ENCODE assay signal across 22 cellular contexts in genomic region chr3:49015765-49016164, GRCh38. TPM values are rescaled to one million over a fixed set of nuclear protein-coding genes. Genes with fewer than 3 reads are reported as not detected.
DNase-seq lines count a peak whose midpoint lies in the region; ATAC-seq and TF ChIP-seq lines count a peak whose summit lies in the region.
"Had no signal": no experiment of that assay in that cellular context is flagged by ENCODE, and none has a peak within 500 bp of the region (broad histone marks: within the 10 kb centered on the region; RNA-seq: fewer than 3 reads in every experiment).

No MANE protein-coding gene starts in this region.

- H3K4me3 Mint-ChIP-seq in activated T-cell treated with anti-CD3 and anti-CD28 coated beads, Interleukin-2, amount 50 U/mL, for 24 hours = no peak overlapping the region
- peak overlapping the region; percentile 33 for H3K4me3 Mint-ChIP-seq in T-helper 17 cell
- H3K4me3 Mint-ChIP-seq in stimulated activated effector memory CD8-positive, alpha-beta T cell treated with anti-CD3 and anti-CD28 coated beads, Interleukin-12 subunit alpha, Interleukin-12 subunit beta, amount 100 ng/mL, for 72 hours = no peak overlapping the region
- H3K4me3 Mint-ChIP-seq: activated CD4-positive, alpha-beta T cell treated with anti-CD3 and anti-CD28 coated beads, Interleukin-2, amount 10 ng/mL, durations not matched to agents 7 days and 5 days; activated naive CD8-positive, alpha-beta T cell treated with anti-CD3 and anti-CD28 coated beads for 36 hours had no signal

- H3K9me3 ChIP-seq in T-helper 17 cell (ENCODE audit: control insufficient read depth, low read length, poor library complexity, severe bottlenecking) = no peaks in the 10 kb centered on the region
- H3K9me3 ChIP-seq: body of pancreas, lower lobe of right lung, prostate gland had no signal

- no peak for TF ChIP-seq CTCF in foreskin keratinocyte (conservative IDR thresholded peaks at IDR 0.05)

- H3K27me3 ChIP-seq in foreskin keratinocyte = no peaks in the 10 kb centered on the region
- H3K27me3 ChIP-seq: body of pancreas had no signal

- peaks cover 5% of the 10 kb centered on the region for H3K4me1 ChIP-seq in foreskin keratinocyte

- DNase-seq in activated T-cell treated with anti-CD3 and anti-CD28 coated beads, Interleukin-2, amount 50 U/mL, for 24 hours = no peak
- DNase-seq in activated T-cell treated with anti-CD3 and anti-CD28 coated beads, Interleukin-2, amount 50 U/mL, for 1 hour = no peak
- no peak for DNase-seq in T-helper 17 cell
- peak in 1 of 2 donors; percentile 61 for DNase-seq in foreskin keratinocyte
- no peak for DNase-seq in stimulated activated effector memory CD8-positive, alpha-beta T cell treated with anti-CD3 and anti-CD28 coated beads, Interleukin-12 subunit alpha, Interleukin-12 subunit beta, amount 100 ng/mL, for 72 hours (ENCODE audit: low spot score in 2 of 2)
- DNase-seq in NCI-H2227 treated with DMSO at 0.1 percent for 48 hours (lab: John Stamatoyannopoulos, UW) = no peak
- no peak for DNase-seq in activated CD8-positive, alpha-beta memory T cell treated with anti-CD3 and anti-CD28 coated beads, Interleukin-2, amount 50 U/mL, for 48 hours
- DNase-seq: activated CD4-positive, alpha-beta T cell treated with anti-CD3 and anti-CD28 coated beads, Interleukin-2, amount 10 ng/mL, durations not matched to agents 7 days and 5 days; activated naive CD8-positive, alpha-beta T cell treated with anti-CD3 and anti-CD28 coated beads for 36 hours; body of pancreas; DND-41; hippocampal formation; islet precursor cell; lower lobe of right lung; NCI-H2029 treated with DMSO at 0.1 percent for 48 hours; NCI-H510A treated with DMSO at 0.1 percent for 48 hours; stimulated activated CD4-positive, alpha-beta T cell treated with anti-CD3 and anti-CD28 coated beads, Interleukin-4, amount 100 ng/mL, for 24 hours had no signal

- H3K27ac Mint-ChIP-seq in activated T-cell treated with anti-CD3 and anti-CD28 coated beads, Interleukin-2, amount 50 U/mL, for 24 hours = peak overlapping the region; percentile 46
- no peak overlapping the region for H3K27ac Mint-ChIP-seq in T-helper 17 cell
- H3K27ac Mint-ChIP-seq in stimulated activated effector memory CD8-positive, alpha-beta T cell treated with anti-CD3 and anti-CD28 coated beads, Interleukin-12 subunit alpha, Interleukin-12 subunit beta, amount 100 ng/mL, for 72 hours = peak overlapping the region; percentile 52
- H3K27ac Mint-ChIP-seq: activated CD4-positive, alpha-beta T cell treated with anti-CD3 and anti-CD28 coated beads, Interleukin-2, amount 10 ng/mL, durations not matched to agents 7 days and 5 days; activated naive CD8-positive, alpha-beta T cell treated with anti-CD3 and anti-CD28 coated beads for 36 hours had no signal

- H3K36me3 Mint-ChIP-seq in activated T-cell treated with anti-CD3 and anti-CD28 coated beads, Interleukin-2, amount 50 U/mL, for 24 hours (ENCODE audit: low read depth) = peaks cover 81% of the 10 kb centered on the region
- peaks cover 2% of the 10 kb centered on the region for H3K36me3 Mint-ChIP-seq in T-helper 17 cell (ENCODE audit: low read depth)
- peaks cover 55% of the 10 kb centered on the region for H3K36me3 Mint-ChIP-seq in stimulated activated effector memory CD8-positive, alpha-beta T cell treated with anti-CD3 and anti-CD28 coated beads, Interleukin-12 subunit alpha, Interleukin-12 subunit beta, amount 100 ng/mL, for 72 hours

- ATAC-seq in T-helper 17 cell = no peak
- peak; percentile 18 for ATAC-seq in foreskin keratinocyte
- ATAC-seq in stimulated activated effector memory CD8-positive, alpha-beta T cell treated with anti-CD3 and anti-CD28 coated beads, Interleukin-12 subunit alpha, Interleukin-12 subunit beta, amount 100 ng/mL, for 72 hours = no peak
- ATAC-seq in HG02938 (IDR thresholded peaks at IDR 0.05; ENCODE audit: unreplicated experiment) = no peak
- ATAC-seq: body of pancreas, K562, lower lobe of right lung had no signal

- no peak overlapping the region for H3K27ac ChIP-seq in foreskin keratinocyte
- H3K27ac ChIP-seq: body of pancreas, coronary artery, lower lobe of right lung, prostate gland, skin epidermis had no signal

- no peaks in the 10 kb centered on the region for H3K27me3 Mint-ChIP-seq in activated T-cell treated with anti-CD3 and anti-CD28 coated beads, Interleukin-2, amount 50 U/mL, for 24 hours
- no peaks in the 10 kb centered on the region for H3K27me3 Mint-ChIP-seq in T-helper 17 cell
- H3K27me3 Mint-ChIP-seq: activated CD4-positive, alpha-beta T cell treated with anti-CD3 and anti-CD28 coated beads, Interleukin-2, amount 10 ng/mL, durations not matched to agents 7 days and 5 days; activated naive CD8-positive, alpha-beta T cell treated with anti-CD3 and anti-CD28 coated beads for 36 hours had no signal

- no peaks in the 10 kb centered on the region for H3K9me3 Mint-ChIP-seq in activated T-cell treated with anti-CD3 and anti-CD28 coated beads, Interleukin-2, amount 50 U/mL, for 24 hours
- no peaks in the 10 kb centered on the region for H3K9me3 Mint-ChIP-seq in stimulated activated effector memory CD8-positive, alpha-beta T cell treated with anti-CD3 and anti-CD28 coated beads, Interleukin-12 subunit alpha, Interleukin-12 subunit beta, amount 100 ng/mL, for 72 hours
- H3K9me3 Mint-ChIP-seq: activated CD4-positive, alpha-beta T cell treated with anti-CD3 and anti-CD28 coated beads, Interleukin-2, amount 10 ng/mL, durations not matched to agents 7 days and 5 days; activated naive CD8-positive, alpha-beta T cell treated with anti-CD3 and anti-CD28 coated beads for 36 hours had no signal

- H3K4me1 Mint-ChIP-seq in activated T-cell treated with anti-CD3 and anti-CD28 coated beads, Interleukin-2, amount 50 U/mL, for 24 hours (ENCODE audit: low read depth) = peaks cover 30% of the 10 kb centered on the region
- H3K4me1 Mint-ChIP-seq in T-helper 17 cell = peaks cover 21% of the 10 kb centered on the region
- peaks cover 36% of the 10 kb centered on the region for H3K4me1 Mint-ChIP-seq in stimulated activated effector memory CD8-positive, alpha-beta T cell treated with anti-CD3 and anti-CD28 coated beads, Interleukin-12 subunit alpha, Interleukin-12 subunit beta, amount 100 ng/mL, for 72 hours

RNA-seq across cellular contexts. Expression of gene DALRD3, which starts 2.6 kb away (rescaled TPM):
- 10 to 100 TPM; 21.2 to 27.4 TPM for total RNA-seq in T-helper 17 cell
- total RNA-seq in foreskin keratinocyte = 32.3 and 33.1 TPM in 2 replicates
- 34.3 and 35.0 TPM in 2 replicates for polyA plus RNA-seq in foreskin keratinocyte

RNA-seq across cellular contexts. Expression of gene NDUFAF3, which starts 6.2 kb away (rescaled TPM):
- 10 to 100 TPM; 61.3 to 62.9 TPM for total RNA-seq in T-helper 17 cell
- total RNA-seq in foreskin keratinocyte = 106 and 108 TPM in 2 replicates
- polyA plus RNA-seq in foreskin keratinocyte = 123 and 130 TPM in 2 replicates

RNA-seq across cellular contexts. Expression of gene WDR6, which starts 8.6 kb away (rescaled TPM):
- 100 to 1,000 TPM; 181 to 202 TPM for total RNA-seq in T-helper 17 cell
- 92.6 and 94.8 TPM in 2 replicates for total RNA-seq in foreskin keratinocyte
- 75.2 and 79.6 TPM in 2 replicates for polyA plus RNA-seq in foreskin keratinocyte

RNA-seq across cellular contexts. Expression of gene IMPDH2, which starts 13.4 kb away (rescaled TPM):
- total RNA-seq in T-helper 17 cell (100 to 1,000 TPM in 1 of 2 donors, 10 to 100 TPM in 1; 96.8 to 108 TPM), foreskin keratinocyte (190 and 243 TPM in 2 replicates)
- polyA plus RNA-seq in foreskin keratinocyte = 191 and 247 TPM in 2 replicates

RNA-seq across cellular contexts. Expression of gene P4HTM, which starts 25.7 kb away (rescaled TPM):
- 10 to 100 TPM; 37.8 to 43.2 TPM for total RNA-seq in T-helper 17 cell
- 2.2 and 3.0 TPM in 2 replicates for total RNA-seq in foreskin keratinocyte
- 2.3 and 2.9 TPM in 2 replicates for polyA plus RNA-seq in foreskin keratinocyte
